ENCODE assay signal across 8 cellular contexts in the genomic region with DNA sequence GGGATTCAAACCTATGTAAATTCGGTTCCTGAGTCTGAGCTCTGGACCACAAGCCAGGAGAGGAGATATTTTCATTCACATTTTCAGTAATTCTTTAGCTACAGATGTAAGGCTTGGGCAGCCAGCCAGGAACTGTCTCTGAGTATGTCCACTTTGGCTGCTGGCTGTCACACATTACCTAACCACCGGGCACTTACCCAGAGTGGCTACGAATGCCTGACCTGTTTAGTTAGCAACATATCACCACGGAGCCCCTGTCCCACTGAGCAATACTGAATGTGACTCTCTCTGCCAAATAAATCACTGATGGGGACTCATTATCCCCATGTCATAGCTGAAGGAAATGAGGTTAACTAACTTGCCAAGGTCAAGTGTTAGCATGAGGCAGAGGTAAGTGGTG. TPM values are rescaled to one million over a fixed set of nuclear protein-coding genes. Genes with fewer than 3 reads are reported as not detected.
DNase-seq lines count a peak whose midpoint lies in the region; ATAC-seq and TF ChIP-seq lines count a peak whose summit lies in the region.

No MANE protein-coding gene starts in this region.

- H3K27me3 Mint-ChIP-seq in natural killer cell treated with Interleukin-12 subunit alpha and Interleukin-12 subunit beta and Interleukin-15 and Interleukin-18, amount 100 ng/mL, for 72 hours, result no peaks in the 10 kb centered on the region

- DNase-seq in LNCaP clone FGC (ENCODE audit: low read depth), result peak; percentile 67
- DNase-seq in dermis microvascular lymphatic vessel endothelial cell (ENCODE audit: low read depth in 2 of 2), result peak; percentile 57 to 72
- DNase-seq in posterior cingulate gyrus, result peak in 8 of 10 donors; percentile 24 to 86 (median 56)
- DNase-seq in natural killer cell treated with Interleukin-12 subunit alpha and Interleukin-12 subunit beta and Interleukin-15 and Interleukin-18, amount 100 ng/mL, for 72 hours (ENCODE audit: low spot score), result no peak
- DNase-seq in NCI-H2171 treated with DMSO at 0.1 percent for 48 hours (lab: John Stamatoyannopoulos, UW), result no peak
- no peak for DNase-seq in amniotic stem cell (lab: John Stamatoyannopoulos, UW)
- DNase-seq in NCI-H146 treated with DMSO at 0.1 percent for 48 hours (lab: John Stamatoyannopoulos, UW; ENCODE audit: unreplicated experiment), result no peak

- peak; percentile 40 for ATAC-seq in GM18909 (IDR thresholded peaks at IDR 0.05; ENCODE audit: poor library complexity, unreplicated experiment)
- no peak for ATAC-seq in natural killer cell treated with Interleukin-12 subunit alpha and Interleukin-12 subunit beta and Interleukin-15 and Interleukin-18, amount 100 ng/mL, for 72 hours

- H3K36me3 Mint-ChIP-seq in natural killer cell treated with Interleukin-12 subunit alpha and Interleukin-12 subunit beta and Interleukin-15 and Interleukin-18, amount 100 ng/mL, for 72 hours, result no peaks in the 10 kb centered on the region

- H3K27ac Mint-ChIP-seq in natural killer cell treated with Interleukin-12 subunit alpha and Interleukin-12 subunit beta and Interleukin-15 and Interleukin-18, amount 100 ng/mL, for 72 hours, result no peak overlapping the region

- peaks cover 18 to 24% of the 10 kb centered on the region in 2 donors for H3K4me1 Mint-ChIP-seq in natural killer cell treated with Interleukin-12 subunit alpha and Interleukin-12 subunit beta and Interleukin-15 and Interleukin-18, amount 100 ng/mL, for 72 hours (ENCODE audit: low read depth in 2 of 2)

- intact Hi-C loops in posterior cingulate gyrus (cut with DNase I), result no loop called here

- H3K9me3 Mint-ChIP-seq in natural killer cell treated with Interleukin-12 subunit alpha and Interleukin-12 subunit beta and Interleukin-15 and Interleukin-18, amount 100 ng/mL, for 72 hours, result no peaks in the 10 kb centered on the region

- H3K4me3 Mint-ChIP-seq in natural killer cell treated with Interleukin-12 subunit alpha and Interleukin-12 subunit beta and Interleukin-15 and Interleukin-18, amount 100 ng/mL, for 72 hours, result no peak overlapping the region

- TF ChIP-seq CTCF in LNCaP clone FGC (IDR thresholded peaks at IDR 0.05; ENCODE audit: control insufficient read depth, extremely low read depth, insufficient read depth), result no peak

- H3K4me3 ChIP-seq in LNCaP clone FGC (ENCODE audit: low read depth, low read length), result no peak overlapping the region

RNA-seq across cellular contexts. Expression of gene USP46, which starts 15.3 kb away (rescaled TPM):
- total RNA-seq in dermis microvascular lymphatic vessel endothelial cell, result 7.8 and 10.1 TPM in 2 replicates
- 10 to 100 TPM in 1 of 2 donors, 1 to 10 TPM in 1; 9.1 to 15.7 TPM for total RNA-seq in natural killer cell treated with Interleukin-12 subunit alpha and Interleukin-12 subunit beta and Interleukin-15 and Interleukin-18, amount 100 ng/mL, for 72 hours

Comparison
In these comparisons a context has a peak if more than half of its experiments do, and no peak if none do; other contexts are left out.
1. DNase-seq: peak in LNCaP clone FGC (single experiment), dermis microvascular lymphatic vessel endothelial cell (2 of 2) and posterior cingulate gyrus (8 of 10); none in natural killer cell treated with Interleukin-12 subunit alpha and Interleukin-12 subunit beta and Interleukin-15 and Interleukin-18, amount 100 ng/mL, for 72 hours (single experiment), NCI-H2171 treated with DMSO at 0.1 percent for 48 hours (single experiment), amniotic stem cell (single experiment) and NCI-H146 treated with DMSO at 0.1 percent for 48 hours (single experiment).